Comparison of ENCODE assay signal across 2 cellular contexts in genomic region chr5:79023323-79023722, GRCh38.
TF ChIP-seq lines count a peak whose summit lies in the region.

No MANE protein-coding gene starts in this region.

TF ChIP-seq in HepG2, 621 proteins besides CTCF, POLR2A, EP300 and RAD21:
- no peak for TF ChIP-seq SALL1 (CRISPR knock-in tag; IDR thresholded peaks at IDR 0.05)
- TF ChIP-seq ZNF468 (CRISPR knock-in tag; IDR thresholded peaks at IDR 0.05): no peak
- no peak for TF ChIP-seq ARID2 (CRISPR knock-in tag; IDR thresholded peaks at IDR 0.05; ENCODE audit: borderline replicate concordance)
- TF ChIP-seq ZNF670 (CRISPR knock-in tag; IDR thresholded peaks at IDR 0.05; ENCODE audit: borderline replicate concordance): no peak
- no peak for TF ChIP-seq ZNF225 (CRISPR knock-in tag; IDR thresholded peaks at IDR 0.05)
TF ChIP-seq in HepG2: peak in this region for 0.

TF ChIP-seq in IMR-90, 13 proteins besides CTCF, POLR2A, EP300 and RAD21:
- TF ChIP-seq SMC3 (IDR thresholded peaks at IDR 0.05; ENCODE audit: low read depth, low read length): no peak
- no peak for TF ChIP-seq FOS (IDR thresholded peaks at IDR 0.05; ENCODE audit: low read depth, low read length)
- no peak for TF ChIP-seq MAZ (IDR thresholded peaks at IDR 0.05; ENCODE audit: borderline replicate concordance, low read depth, low read length)
- TF ChIP-seq CHD1 (IDR thresholded peaks at IDR 0.05; ENCODE audit: low read depth, low read length): no peak
- no peak for TF ChIP-seq ELK1 (IDR thresholded peaks at IDR 0.05; ENCODE audit: borderline replicate concordance, low read depth, low read length)
- TF ChIP-seq RCOR1 (IDR thresholded peaks at IDR 0.05; ENCODE audit: insufficient replicate concordance, low read length): no peak
- no peak for TF ChIP-seq BHLHE40 (IDR thresholded peaks at IDR 0.05; ENCODE audit: low read depth, low read length)
- no peak for TF ChIP-seq NFE2L2 (IDR thresholded peaks at IDR 0.05; ENCODE audit: low read depth, low read length)
- TF ChIP-seq USF2 (IDR thresholded peaks at IDR 0.05; ENCODE audit: low read depth, low read length): no peak
- TF ChIP-seq MAFK (IDR thresholded peaks at IDR 0.05; ENCODE audit: low read depth, low read length): no peak
- no peak for TF ChIP-seq RFX5 (IDR thresholded peaks at IDR 0.05; ENCODE audit: low read depth, low read length)
- no peak for TF ChIP-seq MXI1 (IDR thresholded peaks at IDR 0.05; ENCODE audit: borderline replicate concordance, low read depth, low read length)
- no peak for TF ChIP-seq CEBPB (IDR thresholded peaks at IDR 0.05; ENCODE audit: low read depth, low read length)
